Comparison of ENCODE assay signal across 10 cellular contexts in the genomic region with DNA sequence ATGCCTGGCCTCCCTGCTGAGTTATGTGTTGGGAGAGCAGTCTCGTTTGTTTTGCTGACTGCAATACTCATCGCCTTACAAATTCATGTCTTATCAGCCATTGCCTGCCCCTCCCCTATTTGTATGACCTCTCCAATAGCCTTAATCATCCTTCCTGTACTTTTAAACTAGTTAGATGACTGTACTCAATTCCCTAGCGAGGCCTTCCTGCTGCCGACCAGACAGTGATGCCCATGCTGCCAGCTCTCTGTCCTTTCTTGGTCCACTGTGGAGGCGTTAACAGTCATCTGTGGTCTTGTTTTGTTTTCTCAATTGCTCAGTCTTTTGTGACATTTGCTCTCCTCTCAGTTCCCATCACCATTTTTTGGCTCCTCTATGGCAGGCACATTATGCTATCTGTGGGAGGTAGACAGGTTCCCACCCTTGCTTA. TPM values are rescaled to one million over a fixed set of nuclear protein-coding genes. Genes with fewer than 3 reads are reported as not detected.
DNase-seq lines count a peak whose midpoint lies in the region; ATAC-seq and TF ChIP-seq lines count a peak whose summit lies in the region.
"Had no signal": no experiment of that assay in that cellular context is flagged by ENCODE, and none has a peak within 500 bp of the region (broad histone marks: within the 10 kb centered on the region; RNA-seq: fewer than 3 reads in every experiment).

No MANE protein-coding gene starts in this region.

- H3K4me3 ChIP-seq in right atrium auricular region (no peak overlapping the region), spleen (no peak overlapping the region)
- H3K4me3 ChIP-seq: tibial nerve had no signal

- no peaks in the 10 kb centered on the region for H3K9me3 ChIP-seq in right atrium auricular region
- no peaks in the 10 kb centered on the region for H3K9me3 ChIP-seq in spleen
- H3K9me3 ChIP-seq: tibial nerve had no signal

- H3K4me1 ChIP-seq in right atrium auricular region (peaks cover 0 to 22% of the 10 kb centered on the region in 2 donors), foreskin keratinocyte (peaks cover 4% of the 10 kb centered on the region), spleen (peaks cover 0 to 52% (median 13%) of the 10 kb centered on the region in 6 donors)

- POLR2A ChIA-PET in activated CD4-positive, alpha-beta memory T cell treated with anti-CD3 and anti-CD28 coated beads, Interleukin-2, amount 10 ng/mL, durations not matched to agents 7 days and 5 days (lab: Charles Lee), result no interaction called here

- peaks cover 10% of the 10 kb centered on the region for H3K4me1 Mint-ChIP-seq in activated CD4-positive, alpha-beta memory T cell treated with anti-CD3 and anti-CD28 coated beads, Interleukin-2, amount 10 ng/mL, durations not matched to agents 7 days and 5 days
- peaks cover 14% of the 10 kb centered on the region for H3K4me1 Mint-ChIP-seq in progenitor cell of endocrine pancreas (ENCODE audit: low read depth)

- H3K27ac Mint-ChIP-seq in activated CD4-positive, alpha-beta memory T cell treated with anti-CD3 and anti-CD28 coated beads, Interleukin-2, amount 10 ng/mL, durations not matched to agents 7 days and 5 days, result peak overlapping the region; percentile 18
- no peak overlapping the region for H3K27ac Mint-ChIP-seq in progenitor cell of endocrine pancreas

- H3K36me3 Mint-ChIP-seq in activated CD4-positive, alpha-beta memory T cell treated with anti-CD3 and anti-CD28 coated beads, Interleukin-2, amount 10 ng/mL, durations not matched to agents 7 days and 5 days (ENCODE audit: low read depth), result peaks cover 25% of the 10 kb centered on the region
- peaks cover 4% of the 10 kb centered on the region for H3K36me3 Mint-ChIP-seq in progenitor cell of endocrine pancreas (ENCODE audit: insufficient read depth)

- WGBS in spleen, 5 donors, result 56 to 63% (median 60%) methylated on average over 5 of the region's 5 CpGs

- TF ChIP-seq CTCF in right atrium auricular region (IDR thresholded peaks at IDR 0.05), result no peak
- TF ChIP-seq CTCF in foreskin keratinocyte (conservative IDR thresholded peaks at IDR 0.05), result no peak
- TF ChIP-seq CTCF in spleen (IDR thresholded peaks at IDR 0.05 in 8 of 11, conservative IDR thresholded peaks at IDR 0.05 in 3 of 11), result no peak
- TF ChIP-seq CTCF in progenitor cell of endocrine pancreas (IDR thresholded peaks at IDR 0.05; ENCODE audit: unreplicated experiment), result no peak

- H3K27ac ChIP-seq in right atrium auricular region (peak overlapping the region in 1 of 2 donors; percentile 14), foreskin keratinocyte (no peak overlapping the region), spleen (no peak overlapping the region)

- CTCF ChIA-PET in activated CD4-positive, alpha-beta memory T cell treated with anti-CD3 and anti-CD28 coated beads, Interleukin-2, amount 10 ng/mL, durations not matched to agents 7 days and 5 days (lab: Charles Lee), result no interaction called here

- H3K36me3 ChIP-seq in right atrium auricular region (peaks cover 15% of the 10 kb centered on the region), spleen (peaks cover 0 to 86% (median 23%) of the 10 kb centered on the region in 6 donors)

- ATAC-seq in left ventricle myocardium superior (peak; percentile 19), foreskin keratinocyte (peak; percentile 32), HG03108 (IDR thresholded peaks at IDR 0.05; ENCODE audit: unreplicated experiment) (no peak)

- no peak overlapping the region for H3K4me3 Mint-ChIP-seq in activated CD4-positive, alpha-beta memory T cell treated with anti-CD3 and anti-CD28 coated beads, Interleukin-2, amount 10 ng/mL, durations not matched to agents 7 days and 5 days
- H3K4me3 Mint-ChIP-seq in progenitor cell of endocrine pancreas (ENCODE audit: low read depth), result no peak overlapping the region

- no peak for TF ChIP-seq POLR2A in spleen (IDR thresholded peaks at IDR 0.05)

- DNase-seq in left ventricle myocardium superior, result no peak
- DNase-seq in right atrium auricular region (ENCODE audit: low spot score), result no peak
- DNase-seq in activated CD4-positive, alpha-beta memory T cell treated with anti-CD3 and anti-CD28 coated beads, Interleukin-2, amount 10 ng/mL, durations not matched to agents 7 days and 5 days, result no peak
- peak in 1 of 2 donors; percentile 28 for DNase-seq in foreskin keratinocyte
- DNase-seq in spleen, result no peak
- no peak for DNase-seq in progenitor cell of endocrine pancreas (ENCODE audit: low spot score, unreplicated experiment)
- no peak for DNase-seq in NOMO-1 treated with DMSO at 0.1 percent for 48 hours (lab: John Stamatoyannopoulos, UW; ENCODE audit: unreplicated experiment)
- DNase-seq: NCI-H1694 had no signal

- H3K27me3 Mint-ChIP-seq in activated CD4-positive, alpha-beta memory T cell treated with anti-CD3 and anti-CD28 coated beads, Interleukin-2, amount 10 ng/mL, durations not matched to agents 7 days and 5 days, result no peaks in the 10 kb centered on the region
- H3K27me3 Mint-ChIP-seq in progenitor cell of endocrine pancreas, result no peaks in the 10 kb centered on the region

- no peaks in the 10 kb centered on the region for H3K9me3 Mint-ChIP-seq in activated CD4-positive, alpha-beta memory T cell treated with anti-CD3 and anti-CD28 coated beads, Interleukin-2, amount 10 ng/mL, durations not matched to agents 7 days and 5 days
- H3K9me3 Mint-ChIP-seq in progenitor cell of endocrine pancreas (ENCODE audit: low read depth), result no peaks in the 10 kb centered on the region

- intact Hi-C loops in left ventricle myocardium superior (cut with micrococcal nuclease), result no loop called here
- intact Hi-C loops in spleen (cut with DNase I; ENCODE audit: low total_unique reads), result no loop called here

- no peaks in the 10 kb centered on the region for H3K27me3 ChIP-seq in right atrium auricular region
- H3K27me3 ChIP-seq in foreskin keratinocyte, result no peaks in the 10 kb centered on the region
- H3K27me3 ChIP-seq in spleen (replicated peaks in 1 of 7), result no peaks in the 10 kb centered on the region
- H3K27me3 ChIP-seq: tibial nerve had no signal

RNA-seq across cellular contexts. Expression of gene YPEL1, which starts 20.3 kb away (rescaled TPM):
- 3.2 TPM for total RNA-seq in left ventricle myocardium superior
- total RNA-seq in right atrium auricular region, result 10 to 100 TPM in 1 of 2 donors, 1 to 10 TPM in 1; 5.0 to 11.5 TPM
- 10 to 100 TPM; 17.3 to 17.5 TPM for total RNA-seq in activated CD4-positive, alpha-beta memory T cell treated with anti-CD3 and anti-CD28 coated beads, Interleukin-2, amount 10 ng/mL, durations not matched to agents 7 days and 5 days
- 0.14 TPM in 1 of 2 replicates, not detected in the other for total RNA-seq in foreskin keratinocyte
- polyA plus RNA-seq in foreskin keratinocyte, result 0.03 TPM in 1 of 2 replicates, not detected in the other
- 10 to 100 TPM in 5 of 7 donors, 1 to 10 TPM in 2; 6.9 to 21.3 (median 14.6) TPM for total RNA-seq in spleen
- polyA plus RNA-seq in spleen, result 1 to 10 TPM; 4.8 to 6.4 (median 5.4) TPM
- total RNA-seq in progenitor cell of endocrine pancreas, result 24.9 and 30.5 TPM in 2 replicates
